In the genomic region with DNA sequence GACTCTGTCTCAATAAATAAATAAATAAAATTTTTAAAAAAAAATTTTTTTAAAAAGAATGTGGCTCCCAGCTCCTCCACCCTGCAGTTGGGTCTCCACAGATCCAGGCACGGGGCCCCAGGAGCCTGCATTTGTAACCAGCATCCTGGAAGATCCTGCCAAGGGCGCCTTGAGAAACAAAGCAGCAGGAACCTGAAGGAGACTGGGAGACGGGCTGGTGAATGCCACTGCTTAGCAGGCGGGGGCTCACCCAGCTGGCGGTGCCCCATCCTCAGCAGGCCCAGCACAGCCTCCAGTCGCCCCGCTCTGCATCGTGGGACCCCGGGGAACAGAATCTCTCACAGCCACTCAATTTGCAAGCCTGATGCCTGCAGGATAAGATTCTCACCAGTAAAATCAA, we compare ENCODE assay signal across 27 cellular contexts.
"Had no signal": no experiment of that assay in that cellular context is flagged by ENCODE, and none has a peak within 500 bp of the region (broad histone marks: within the 10 kb centered on the region; RNA-seq: fewer than 3 reads in every experiment).

No MANE protein-coding gene starts in this region.

- H3K27ac Mint-ChIP-seq: immature natural killer cell; naive thymus-derived CD8-positive, alpha-beta T cell; nephron; progenitor cell of endocrine pancreas; stimulated activated naive B cell treated with anti-CD40 and anti-IgM and Interleukin-4, amounts not matched to agents 10 μg/mL and 1 μg/mL and 100 μg/mL, for 72 hours had no signal

- DNase-seq: hypothalamus; immature natural killer cell; kidney; left ventricle myocardium superior; lower lobe of right lung; mammary epithelial cell; mesenchymal stem cell; naive thymus-derived CD8-positive, alpha-beta T cell; occipital lobe; small intestine; stimulated activated CD4-positive, alpha-beta T cell treated with anti-CD3 and anti-CD28 coated beads, Interleukin-15, amount 100 ng/mL, for 24 hours; stimulated activated CD4-positive, alpha-beta T cell treated with anti-CD3 and anti-CD28 coated beads, Interleukin-2, amount 100 ng/mL, for 24 hours; stimulated activated CD4-positive, alpha-beta T cell treated with anti-CD3 and anti-CD28 coated beads, Interleukin-4, amount 100 ng/mL, for 1 hour; stimulated activated naive B cell treated with anti-CD40 and anti-IgM and Interleukin-4, amounts not matched to agents 10 μg/mL and 1 μg/mL and 100 μg/mL, for 72 hours; stimulated activated naive CD8-positive, alpha-beta T cell treated with anti-CD3 and anti-CD28 coated beads, Interleukin-15, Interleukin-2, amounts not matched to agents 100 U/mL and 50 U/mL, for 24 hours; stomach; testis; thyroid gland; transverse colon; upper lobe of left lung had no signal

- H3K36me3 ChIP-seq: heart left ventricle, lower lobe of right lung, neutrophil, stomach, thyroid gland, transverse colon, upper lobe of left lung had no signal

- H3K4me3 Mint-ChIP-seq: immature natural killer cell; naive thymus-derived CD8-positive, alpha-beta T cell; nephron; neural crest cell; stimulated activated naive B cell treated with anti-CD40 and anti-IgM and Interleukin-4, amounts not matched to agents 10 μg/mL and 1 μg/mL and 100 μg/mL, for 72 hours had no signal

- H3K9ac ChIP-seq: parathyroid adenoma had no signal

- H3K4me1 Mint-ChIP-seq: immature natural killer cell; naive thymus-derived CD8-positive, alpha-beta T cell; nephron; neural crest cell; stimulated activated naive B cell treated with anti-CD40 and anti-IgM and Interleukin-4, amounts not matched to agents 10 μg/mL and 1 μg/mL and 100 μg/mL, for 72 hours had no signal

- H3K79me2 ChIP-seq: parathyroid adenoma had no signal

- H3K27me3 ChIP-seq: neutrophil, testis, thyroid gland, transverse colon, upper lobe of left lung had no signal

- ATAC-seq: heart left ventricle; left ventricle myocardium superior; naive thymus-derived CD8-positive, alpha-beta T cell; sciatic nerve; stimulated activated naive B cell treated with anti-CD40 and anti-IgM and Interleukin-4, amounts not matched to agents 10 μg/mL and 1 μg/mL and 100 μg/mL, for 72 hours; stimulated activated naive CD8-positive, alpha-beta T cell treated with anti-CD3 and anti-CD28 coated beads, Interleukin-15, Interleukin-2, amounts not matched to agents 100 U/mL and 50 U/mL, for 24 hours had no signal

- H2AFZ ChIP-seq: parathyroid adenoma had no signal

- H3K4me3 ChIP-seq: heart left ventricle, lower lobe of right lung, stomach, testis, thyroid gland, transverse colon, upper lobe of left lung had no signal

- H3K9me3 ChIP-seq: heart left ventricle, lower lobe of right lung, neutrophil, stomach, testis, thyroid gland, transverse colon, upper lobe of left lung had no signal

- H3K27ac ChIP-seq: heart left ventricle, lower lobe of right lung, neutrophil, parathyroid adenoma, stomach, testis, thyroid gland, transverse colon, upper lobe of left lung had no signal

- H3K9me3 Mint-ChIP-seq: immature natural killer cell, nephron, neural crest cell had no signal

- H3K36me3 Mint-ChIP-seq: immature natural killer cell; naive thymus-derived CD8-positive, alpha-beta T cell; stimulated activated naive B cell treated with anti-CD40 and anti-IgM and Interleukin-4, amounts not matched to agents 10 μg/mL and 1 μg/mL and 100 μg/mL, for 72 hours had no signal

- H3K4me1 ChIP-seq: heart left ventricle, lower lobe of right lung, parathyroid adenoma, stomach, testis, thyroid gland, transverse colon, upper lobe of left lung had no signal
